32 cellular contexts compared by ENCODE assay signal in genomic region chr6:98672681-98673475, GRCh38.
DNase-seq lines count a peak whose midpoint lies in the region; ATAC-seq and TF ChIP-seq lines count a peak whose summit lies in the region.
"Had no signal": no experiment of that assay in that cellular context is flagged by ENCODE, and none has a peak within 500 bp of the region (broad histone marks: within the 10 kb centered on the region; RNA-seq: fewer than 3 reads in every experiment).

No MANE protein-coding gene starts in this region.

- H3K4me1 ChIP-seq in endodermal cell (ENCODE audit: control insufficient read depth, insufficient read depth, low read length) = no peaks in the 10 kb centered on the region
- H3K4me1 ChIP-seq in neural progenitor cell = peaks cover 20% of the 10 kb centered on the region
- H3K4me1 ChIP-seq: esophagus muscularis mucosa, SJCRH30, thyroid gland had no signal

- peak overlapping the region; percentile 19 for H2AFZ ChIP-seq in neural progenitor cell (replicated peaks)

- 100% methylated on average over 1 of the region's 1 CpG; no CpG with 5 or more reads in 1 of the 2 experiments for WGBS in endodermal cell (ENCODE audit: insufficient coverage in 1 of 2, insufficient read length in 1 of 2), 2 experiments

- peaks cover 6% of the 10 kb centered on the region for H3K9me3 ChIP-seq in endodermal cell (ENCODE audit: control insufficient read depth, low read length)
- no peaks in the 10 kb centered on the region for H3K9me3 ChIP-seq in neural progenitor cell (ENCODE audit: low read depth)
- H3K9me3 ChIP-seq: esophagus muscularis mucosa, SJCRH30, thyroid gland had no signal

- H3K27ac Mint-ChIP-seq in WTC11 = no peak overlapping the region; the same call in 1 of the 2 replicates
- H3K27ac Mint-ChIP-seq in endodermal cell = no peak overlapping the region
- H3K27ac Mint-ChIP-seq in neural progenitor cell = peak overlapping the region; percentile 80
- no peak overlapping the region for H3K27ac Mint-ChIP-seq in activated T-helper 1 cell treated with anti-CD3 and anti-CD28 coated beads, Interleukin-12 subunit alpha, Interleukin-12 subunit beta, Interleukin-2, Interleukin-4 antibody, amounts not matched to agents 30 ng/mL and 10 ng/mL and 1 ng/mL, durations not matched to agents 14 hours and 24 hours and 36 hours
- H3K27ac Mint-ChIP-seq: activated CD4-positive, alpha-beta T cell treated with anti-CD3 and anti-CD28 coated beads, Interleukin-2, amount 10 ng/mL, durations not matched to agents 7 days and 5 days; activated naive CD8-positive, alpha-beta T cell; dendritic cell treated with granulocyte-macrophage colony-stimulating factor and Interleukin-4, amounts not matched to agents 40 ng/mL and 50 ng/mL, for 4 days; natural killer cell; stimulated activated naive CD8-positive, alpha-beta T cell treated with anti-CD3 and anti-CD28 coated beads, Interleukin-15, amount 100 ng/mL, for 72 hours had no signal

- TF ChIP-seq CTCF in WTC11 (IDR thresholded peaks at IDR 0.05) (no peak), endodermal cell (conservative IDR thresholded peaks at IDR 0.05) (no peak), neural progenitor cell (IDR thresholded peaks at IDR 0.05) (no peak)

- no peaks in the 10 kb centered on the region for H3F3A ChIP-seq in neural progenitor cell (ENCODE audit: low read depth)

- CTCF ChIA-PET in WTC11 (lab: Charles Lee) = interaction anchor here (0.7 kb wide), 1 partner anchor 447 kb away, joined by 3 read pairs; no protein-coding TSS in a partner anchor

- H3K4me3 Mint-ChIP-seq in WTC11 (no peak overlapping the region), endodermal cell (no peak overlapping the region), neural progenitor cell (peak overlapping the region; percentile 11)
- no peak overlapping the region for H3K4me3 Mint-ChIP-seq in activated T-helper 1 cell treated with anti-CD3 and anti-CD28 coated beads, Interleukin-12 subunit alpha, Interleukin-12 subunit beta, Interleukin-2, Interleukin-4 antibody, amounts not matched to agents 30 ng/mL and 10 ng/mL and 1 ng/mL, durations not matched to agents 14 hours and 24 hours and 36 hours
- H3K4me3 Mint-ChIP-seq: activated CD4-positive, alpha-beta T cell treated with anti-CD3 and anti-CD28 coated beads, Interleukin-2, amount 10 ng/mL, durations not matched to agents 7 days and 5 days; activated naive CD8-positive, alpha-beta T cell; dendritic cell treated with granulocyte-macrophage colony-stimulating factor and Interleukin-4, amounts not matched to agents 40 ng/mL and 50 ng/mL, for 4 days; IgD-negative memory B cell; natural killer cell; stimulated activated naive CD8-positive, alpha-beta T cell treated with anti-CD3 and anti-CD28 coated beads, Interleukin-15, amount 100 ng/mL, for 72 hours had no signal

- peak; percentile 50 for DNase-seq in Daoy (ENCODE audit: low read depth)
- DNase-seq in WTC11 (ENCODE audit: low spot score) = no peak
- DNase-seq in endodermal cell = no peak
- DNase-seq in neural progenitor cell (ENCODE audit: low spot score) = no peak
- DNase-seq in HUDEP-2 (lab: John Stamatoyannopoulos, UW; ENCODE audit: unreplicated experiment in 76 of 76) = no peak
- DNase-seq in A172 (ENCODE audit: low spot score) = no peak
- DNase-seq in activated T-helper 1 cell treated with anti-CD3 and anti-CD28 coated beads, Interleukin-12 subunit alpha, Interleukin-12 subunit beta, Interleukin-2, Interleukin-4 antibody, amounts not matched to agents 30 ng/mL and 10 ng/mL and 1 ng/mL, durations not matched to agents 14 hours and 24 hours and 36 hours (ENCODE audit: low spot score) = no peak
- DNase-seq: ACHN; activated CD4-positive, alpha-beta T cell treated with anti-CD3 and anti-CD28 coated beads, Interleukin-2, amount 10 ng/mL, durations not matched to agents 7 days and 5 days; activated effector memory CD4-positive, alpha-beta T cell treated with anti-CD3 and anti-CD28 coated beads, Interleukin-2, amount 50 U/mL, for 16 hours; central memory CD4-positive, alpha-beta T cell; DMS 273 treated with DMSO at 0.1 percent for 48 hours; EL; foreskin fibroblast; islet precursor cell; left ventricle myocardium superior; natural killer cell; NCI-H1048; NCI-H2171; RPMI8226; SJCRH30; stimulated activated naive CD8-positive, alpha-beta T cell treated with anti-CD3 and anti-CD28 coated beads, Interleukin-15, amount 100 ng/mL, for 72 hours; T1000; thyroid gland had no signal

- H3K36me3 ChIP-seq in endodermal cell (ENCODE audit: control insufficient read depth, insufficient read depth, low read length) (no peaks in the 10 kb centered on the region), neural progenitor cell (no peaks in the 10 kb centered on the region)
- H3K36me3 ChIP-seq: esophagus muscularis mucosa, SJCRH30, thyroid gland had no signal

- H4K20me1 ChIP-seq in neural progenitor cell (ENCODE audit: low read depth) = no peaks in the 10 kb centered on the region

- H3K27me3 ChIP-seq in endodermal cell (ENCODE audit: control insufficient read depth, insufficient read depth, low read length, poor library complexity, severe bottlenecking) (no peaks in the 10 kb centered on the region), neural progenitor cell (no peaks in the 10 kb centered on the region)
- H3K27me3 ChIP-seq: esophagus muscularis mucosa, SJCRH30, thyroid gland had no signal

- POLR2A ChIA-PET in WTC11 (lab: Charles Lee) = no interaction called here

- no peaks in the 10 kb centered on the region for H3K79me2 ChIP-seq in neural progenitor cell (ENCODE audit: low read depth)

- H3K9me3 Mint-ChIP-seq in WTC11 (peaks cover 14% of the 10 kb centered on the region), endodermal cell (peaks cover 4% of the 10 kb centered on the region), neural progenitor cell (peaks cover 11% of the 10 kb centered on the region)
- H3K9me3 Mint-ChIP-seq in activated T-helper 1 cell treated with anti-CD3 and anti-CD28 coated beads, Interleukin-12 subunit alpha, Interleukin-12 subunit beta, Interleukin-2, Interleukin-4 antibody, amounts not matched to agents 30 ng/mL and 10 ng/mL and 1 ng/mL, durations not matched to agents 14 hours and 24 hours and 36 hours = no peaks in the 10 kb centered on the region
- H3K9me3 Mint-ChIP-seq: activated CD4-positive, alpha-beta T cell treated with anti-CD3 and anti-CD28 coated beads, Interleukin-2, amount 10 ng/mL, durations not matched to agents 7 days and 5 days; dendritic cell treated with granulocyte-macrophage colony-stimulating factor and Interleukin-4, amounts not matched to agents 40 ng/mL and 50 ng/mL, for 4 days had no signal

- H3K27ac ChIP-seq in endodermal cell (ENCODE audit: low read depth, low read length) (peak overlapping the region; percentile 84), neural progenitor cell (no peak overlapping the region)
- H3K27ac ChIP-seq: esophagus muscularis mucosa, SJCRH30, skin epidermis, thyroid gland, VCaP had no signal

- H3K4me1 Mint-ChIP-seq in WTC11 (peaks cover 28% of the 10 kb centered on the region), endodermal cell (peaks cover 16% of the 10 kb centered on the region), neural progenitor cell (peaks cover 27% of the 10 kb centered on the region)
- H3K4me1 Mint-ChIP-seq in activated T-helper 1 cell treated with anti-CD3 and anti-CD28 coated beads, Interleukin-12 subunit alpha, Interleukin-12 subunit beta, Interleukin-2, Interleukin-4 antibody, amounts not matched to agents 30 ng/mL and 10 ng/mL and 1 ng/mL, durations not matched to agents 14 hours and 24 hours and 36 hours (ENCODE audit: low read depth) = no peaks in the 10 kb centered on the region
- H3K4me1 Mint-ChIP-seq: activated CD4-positive, alpha-beta T cell treated with anti-CD3 and anti-CD28 coated beads, Interleukin-2, amount 10 ng/mL, durations not matched to agents 7 days and 5 days; IgD-negative memory B cell; natural killer cell; stimulated activated naive CD8-positive, alpha-beta T cell treated with anti-CD3 and anti-CD28 coated beads, Interleukin-15, amount 100 ng/mL, for 72 hours had no signal

- peak overlapping the region; percentile 8 for H3K4me2 ChIP-seq in neural progenitor cell

- ATAC-seq in WTC11 (peak; percentile 95), GM18868 (IDR thresholded peaks at IDR 0.05; ENCODE audit: unreplicated experiment) (no peak)
- ATAC-seq: GM12878; left ventricle myocardium superior; natural killer cell; stimulated activated naive CD8-positive, alpha-beta T cell treated with anti-CD3 and anti-CD28 coated beads, Interleukin-15, amount 100 ng/mL, for 72 hours had no signal

- intact Hi-C loops in activated T-helper 1 cell treated with anti-CD3 and anti-CD28 coated beads, Interleukin-12 subunit alpha, Interleukin-12 subunit beta, Interleukin-2, Interleukin-4 antibody, amounts not matched to agents 30 ng/mL and 10 ng/mL and 1 ng/mL, durations not matched to agents 14 hours and 24 hours and 36 hours (cut with micrococcal nuclease) = no loop called here

- H3K27me3 Mint-ChIP-seq in WTC11 (ENCODE audit: low read depth) (no peaks in the 10 kb centered on the region), endodermal cell (ENCODE audit: insufficient read depth) (no peaks in the 10 kb centered on the region), neural progenitor cell (ENCODE audit: insufficient read depth, low read depth) (peaks cover 3% of the 10 kb centered on the region)
- H3K27me3 Mint-ChIP-seq in activated T-helper 1 cell treated with anti-CD3 and anti-CD28 coated beads, Interleukin-12 subunit alpha, Interleukin-12 subunit beta, Interleukin-2, Interleukin-4 antibody, amounts not matched to agents 30 ng/mL and 10 ng/mL and 1 ng/mL, durations not matched to agents 14 hours and 24 hours and 36 hours (ENCODE audit: insufficient read depth) = peaks cover 4% of the 10 kb centered on the region
- H3K27me3 Mint-ChIP-seq: activated CD4-positive, alpha-beta T cell treated with anti-CD3 and anti-CD28 coated beads, Interleukin-2, amount 10 ng/mL, durations not matched to agents 7 days and 5 days; dendritic cell treated with granulocyte-macrophage colony-stimulating factor and Interleukin-4, amounts not matched to agents 40 ng/mL and 50 ng/mL, for 4 days; IgD-negative memory B cell; stimulated activated naive CD8-positive, alpha-beta T cell treated with anti-CD3 and anti-CD28 coated beads, Interleukin-15, amount 100 ng/mL, for 72 hours had no signal

- H3K36me3 Mint-ChIP-seq in WTC11 = peaks cover 11% of the 10 kb centered on the region
- H3K36me3 Mint-ChIP-seq in endodermal cell (ENCODE audit: low read depth) = no peaks in the 10 kb centered on the region
- peaks cover 5% of the 10 kb centered on the region for H3K36me3 Mint-ChIP-seq in neural progenitor cell
- H3K36me3 Mint-ChIP-seq in activated T-helper 1 cell treated with anti-CD3 and anti-CD28 coated beads, Interleukin-12 subunit alpha, Interleukin-12 subunit beta, Interleukin-2, Interleukin-4 antibody, amounts not matched to agents 30 ng/mL and 10 ng/mL and 1 ng/mL, durations not matched to agents 14 hours and 24 hours and 36 hours (ENCODE audit: low read depth) = no peaks in the 10 kb centered on the region
- H3K36me3 Mint-ChIP-seq: activated naive CD8-positive, alpha-beta T cell; IgD-negative memory B cell; natural killer cell had no signal

- H3K9ac ChIP-seq in endodermal cell (ENCODE audit: extremely low read depth, low read length, poor library complexity, severe bottlenecking) (no peak overlapping the region), neural progenitor cell (no peak overlapping the region)

- H3K4me3 ChIP-seq in endodermal cell (ENCODE audit: low read length) = no peak overlapping the region
- H3K4me3 ChIP-seq in neural progenitor cell = no peak overlapping the region
- H3K4me3 ChIP-seq: esophagus muscularis mucosa, GM12878, SJCRH30, skin epidermis, thyroid gland had no signal
